1 cellular context compared by ENCODE assay signal in genomic region chr19:4057913-4058695, GRCh38.
TF ChIP-seq lines count a peak whose summit lies in the region.

No MANE protein-coding gene starts in this region.

TF ChIP-seq in K562, 482 proteins besides CTCF, POLR2A, EP300 and RAD21 (continues in another document):
- TF ChIP-seq ARID4B (CRISPR knock-in tag; IDR thresholded peaks at IDR 0.05) (peak; percentile 42; the same call in 1 of the 2 replicates), ZNF121 (CRISPR knock-in tag; conservative IDR thresholded peaks at IDR 0.05) (0 out of 2 replicates have a peak, but pooled peaks have one; percentile 4), ZEB2 (IDR thresholded peaks at IDR 0.05) (no peak), MAZ (CRISPR knock-in tag; conservative IDR thresholded peaks at IDR 0.05 in 1 of 2, IDR thresholded peaks at IDR 0.05 in 1 of 2) (peak; percentile 48 to 61), NCOA1 (IDR thresholded peaks at IDR 0.05; ENCODE audit: low read depth) (no peak), HOMEZ (CRISPR knock-in tag; IDR thresholded peaks at IDR 0.05) (no peak), CCNT2 (IDR thresholded peaks at IDR 0.05; ENCODE audit: borderline replicate concordance, extremely low read depth, insufficient read length, low read depth, low read length) (peak; percentile 45), CEBPG (CRISPR knock-in tag; IDR thresholded peaks at IDR 0.05) (peak; percentile 86), CEBPG (tag; conservative IDR thresholded peaks at IDR 0.05 in 1 of 2, IDR thresholded peaks at IDR 0.05 in 1 of 2) (peak; percentile 9 to 84; a peak in 3 of 4 replicates), SIN3A (IDR thresholded peaks at IDR 0.05; ENCODE audit: borderline replicate concordance in 2 of 2, control insufficient read depth in 1 of 2, low read depth in 2 of 2, low read length in 2 of 2) (peak in 1 of 2 experiments; percentile 22; a peak in 1 of 4 replicates), SP1 (CRISPR knock-in tag; IDR thresholded peaks at IDR 0.05) (peak; percentile 62; the same call in 1 of the 2 replicates), NR0B1 (IDR thresholded peaks at IDR 0.05; ENCODE audit: partially characterized antibody) (no peak), POLR2G (IDR thresholded peaks at IDR 0.05; ENCODE audit: low read depth, low read length) (peak; percentile 75), XRCC5 (IDR thresholded peaks at IDR 0.05; ENCODE audit: low read depth, low read length) (peak; percentile 58; the same call in 1 of the 2 replicates), SMARCA4 (IDR thresholded peaks at IDR 0.05) (peak; percentile 79), RBFOX2 (IDR thresholded peaks at IDR 0.05; ENCODE audit: low read depth, low read length) (peak; percentile 75), HBP1 (CRISPR knock-in tag; IDR thresholded peaks at IDR 0.05) (no peak), KDM1A (IDR thresholded peaks at IDR 0.05) (peak; percentile 88 to 95), DPF2 (IDR thresholded peaks at IDR 0.05) (peak; percentile 89), ATF7 (IDR thresholded peaks at IDR 0.05) (0 out of 2 replicates have a peak, but pooled peaks have one; percentile 14), ZNF407 (IDR thresholded peaks at IDR 0.05; ENCODE audit: low read depth) (no peak), ZFP30 (CRISPR knock-in tag; IDR thresholded peaks at IDR 0.05; ENCODE audit: borderline replicate concordance) (no peak), ZNF766 (CRISPR knock-in tag; conservative IDR thresholded peaks at IDR 0.05) (0 out of 2 replicates have a peak, but pooled peaks have one; percentile 38), PHF8 (IDR thresholded peaks at IDR 0.05; ENCODE audit: borderline replicate concordance, low read length) (0 out of 2 replicates have a peak, but pooled peaks have one; percentile 15), VEZF1 (CRISPR knock-in tag; IDR thresholded peaks at IDR 0.05) (peak; percentile 93), EHMT2 (IDR thresholded peaks at IDR 0.05) (no peak), ZKSCAN8 (CRISPR knock-in tag; IDR thresholded peaks at IDR 0.05) (no peak), JUND (IDR thresholded peaks at IDR 0.05; ENCODE audit: borderline replicate concordance, low read depth, low read length) (peak; percentile 96), JUND (tag; IDR thresholded peaks at IDR 0.05; ENCODE audit: borderline replicate concordance, low read depth, low read length) (peak; percentile 81; the same call in 1 of the 3 replicates), TAF1 (IDR thresholded peaks at IDR 0.05; ENCODE audit: control insufficient read depth, extremely low read depth, insufficient read depth, low read length, severe bottlenecking) (peak; percentile 38), POLR2AphosphoS5 (IDR thresholded peaks at IDR 0.05; ENCODE audit: control insufficient read depth, insufficient read depth, low read depth, low read length) (0 out of 2 replicates have a peak, but pooled peaks have one; percentile 36), SMARCE1 (IDR thresholded peaks at IDR 0.05) (peak; percentile 81; the same call in 1 of the 2 replicates), AFF4 (CRISPR knock-in tag; IDR thresholded peaks at IDR 0.05) (no peak), NEUROD1 (IDR thresholded peaks at IDR 0.05; ENCODE audit: borderline replicate concordance, low read depth, low read length, partially characterized antibody) (peak; percentile 67), KLF1 (tag; IDR thresholded peaks at IDR 0.05) (peak; percentile 88), TSC22D4 (tag; IDR thresholded peaks at IDR 0.05) (no peak)
